In the genomic region with DNA sequence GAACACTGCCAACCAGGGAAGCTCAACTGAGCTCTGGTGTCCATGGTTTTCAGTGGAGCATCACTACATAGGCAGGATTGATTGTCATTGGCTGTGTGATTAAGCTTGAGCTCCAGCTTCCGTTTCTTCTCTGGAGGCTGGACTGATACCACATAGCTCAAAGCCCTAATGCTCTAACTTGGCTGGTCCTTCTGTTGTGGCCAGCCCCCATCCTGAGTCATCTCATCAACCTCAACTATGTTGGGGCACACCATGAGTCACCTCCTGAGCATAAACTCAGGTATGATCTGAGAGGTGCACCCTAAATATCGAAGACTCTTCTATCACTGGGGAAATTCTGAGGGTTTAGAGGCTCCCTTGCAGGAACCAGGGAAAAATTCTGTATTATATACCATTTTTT, we compare ENCODE assay signal across 8 cellular contexts.
A peak's percentile ranks its signal among the peaks of the same experiment; 100 is the strongest.
DNase-seq lines count a peak whose midpoint lies in the region; ATAC-seq and FAIRE-seq lines count a peak whose summit lies in the region.
"Had no signal": no experiment of that assay in that cellular context is flagged by ENCODE, and none has a peak within 500 bp of the region (broad histone marks: within the 10 kb centered on the region; RNA-seq: fewer than 3 reads in every experiment).

No MANE protein-coding gene starts in this region.

- DNase-seq in RCC 7860 (ENCODE audit: low spot score) = peak; percentile 59
- DNase-seq in iris pigment epithelial cell (ENCODE audit: low read depth) = peak; percentile 81
- DNase-seq in OCI-M2 (lab: John Stamatoyannopoulos, UW; ENCODE audit: unreplicated experiment) = no peak
- DNase-seq in NCI-H1436 (lab: John Stamatoyannopoulos, UW) = no peak
- DNase-seq in T1000 (lab: John Stamatoyannopoulos, UW) = no peak

- ATAC-seq in GM18858 (IDR thresholded peaks at IDR 0.05; ENCODE audit: unreplicated experiment) (peak; percentile 59), HG02678 (IDR thresholded peaks at IDR 0.05; ENCODE audit: unreplicated experiment) (peak; percentile 55)

- FAIRE-seq in RCC 7860 (lab: Jason Lieb, UNC) = peak; percentile 72
- FAIRE-seq: TTC549 had no signal

Comparison
In these comparisons a context has a peak if more than half of its experiments do, and no peak if none do; other contexts are left out.
1. DNase-seq: peak in RCC 7860 (single experiment) and iris pigment epithelial cell (single experiment); none in OCI-M2 (single experiment), NCI-H1436 (single experiment) and T1000 (single experiment).